8 cellular contexts compared by ENCODE assay signal in the genomic region with DNA sequence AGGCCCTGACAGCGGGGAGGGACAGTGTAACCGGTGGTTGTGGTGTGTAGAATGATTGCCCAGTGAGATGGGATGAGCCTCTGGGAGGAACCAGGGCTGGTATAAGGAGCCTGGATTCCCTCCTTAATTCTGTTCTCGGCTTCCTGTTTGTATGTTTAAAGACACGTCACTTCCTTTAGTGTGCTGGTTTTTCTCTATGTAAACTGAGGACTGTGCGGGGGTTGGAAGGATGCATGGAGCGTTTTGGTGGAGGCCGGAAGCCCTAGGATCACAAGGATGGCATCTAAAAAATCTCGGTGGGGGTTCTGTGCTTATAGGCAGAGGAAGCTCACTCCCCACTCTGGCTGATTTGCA. TPM values are rescaled to one million over a fixed set of nuclear protein-coding genes. Genes with fewer than 3 reads are reported as not detected.
DNase-seq lines count a peak whose midpoint lies in the region; ATAC-seq and TF ChIP-seq lines count a peak whose summit lies in the region.

No MANE protein-coding gene starts in this region.

- H3K36me3 Mint-ChIP-seq in activated T-cell treated with anti-CD3 and anti-CD28 coated beads, Interleukin-2, amount 50 U/mL, for 24 hours (ENCODE audit: low read depth) = peaks cover 60% of the 10 kb centered on the region

- H3K27me3 ChIP-seq in mammary epithelial cell (ENCODE audit: insufficient read depth, low read length) (no peaks in the 10 kb centered on the region), uterus (no peaks in the 10 kb centered on the region)

- DNase-seq in activated T-cell treated with anti-CD3 and anti-CD28 coated beads, Interleukin-2, amount 50 U/mL, for 24 hours = no peak
- DNase-seq in activated T-cell treated with anti-CD3 and anti-CD28 coated beads, Interleukin-2, amount 50 U/mL, for 1 hour = no peak
- DNase-seq in NB4 (ENCODE audit: low read depth) = peak; percentile 62
- DNase-seq in mammary epithelial cell = peak; percentile 28
- no peak for DNase-seq in lower leg skin (ENCODE audit: low spot score in 2 of 2)
- no peak for DNase-seq in uterus
- DNase-seq in GM10266 (ENCODE audit: extremely low spot score) = no peak

- no peak for ATAC-seq in GM18520 (IDR thresholded peaks at IDR 0.05; ENCODE audit: unreplicated experiment)

- H3K27ac Mint-ChIP-seq in activated T-cell treated with anti-CD3 and anti-CD28 coated beads, Interleukin-2, amount 50 U/mL, for 24 hours = peak overlapping the region; percentile 88

- H3K4me1 ChIP-seq in mammary epithelial cell (ENCODE audit: insufficient read depth, low read length) (peaks cover 27% of the 10 kb centered on the region), uterus (peaks cover 4 to 25% of the 10 kb centered on the region in 2 donors)

- in situ Hi-C loops in mammary epithelial cell (cut with MboI; ENCODE audit: low sequenced_read_pairs in 2 of 2) = no loop called here

- peak overlapping the region; percentile 87 for H2AFZ ChIP-seq in mammary epithelial cell (ENCODE audit: low read depth, low read length)

- peak overlapping the region; percentile 76 for H3K9ac ChIP-seq in mammary epithelial cell (ENCODE audit: insufficient read depth, low read length)

- 8% methylated on average over 6 of the region's 8 CpGs for WGBS in mammary epithelial cell (ENCODE audit: low coverage, missing lambda C conversion rate)
- WGBS in lower leg skin, 2 donors = 2 to 3% methylated on average over 8 of the region's 8 CpGs

- TF ChIP-seq POLR2A in NB4 (IDR thresholded peaks at IDR 0.05; ENCODE audit: extremely low read depth, insufficient read length) (no peak), lower leg skin (IDR thresholded peaks at IDR 0.05) (no peak), uterus (IDR thresholded peaks at IDR 0.05) (no peak)

- H3K79me2 ChIP-seq in mammary epithelial cell (ENCODE audit: insufficient read depth, low read length) = peaks cover 59% of the 10 kb centered on the region

- intact Hi-C loops in mammary epithelial cell (cut with micrococcal nuclease) (loop anchor here (2.0 kb wide), 1 partner anchor 16 kb away; a partner anchor contains a TSS), lower leg skin (cut with DNase I; ENCODE audit: low total_unique reads) (no loop called here), uterus (cut with DNase I; ENCODE audit: low total_unique reads) (no loop called here)

- CTCF ChIA-PET in mammary epithelial cell (lab: Charles Lee; ENCODE audit: low non-redundant PET) = interaction anchor here (0.7 kb wide), 1 partner anchor 150 kb away, joined by 3 read pairs; no protein-coding TSS in a partner anchor

- peak overlapping the region; percentile 96 for H3K4me3 ChIP-seq in NB4 (ENCODE audit: low read depth, low read length)
- H3K4me3 ChIP-seq in mammary epithelial cell (replicated peaks in 1 of 3; ENCODE audit: insufficient read depth in 1 of 3, low read depth in 2 of 3, low read length in 3 of 3) = peak overlapping the region; percentile 49 to 100 (median 76)
- peak overlapping the region; percentile 83 for H3K4me3 ChIP-seq in lower leg skin (ENCODE audit: low read depth, poor library complexity, severe bottlenecking)
- H3K4me3 ChIP-seq in uterus = peak overlapping the region; percentile 93 to 95

- H3K4me2 ChIP-seq in mammary epithelial cell (ENCODE audit: insufficient read depth, low read depth, low read length) = peak overlapping the region; percentile 91

- no TSS peak for BruUV-seq in mammary epithelial cell (replicated peaks; lab: Mats Ljungman, UMichigan)

- H3K27ac ChIP-seq in mammary epithelial cell (ENCODE audit: insufficient read depth, low read depth, low read length) (peak overlapping the region; percentile 67), uterus (peak overlapping the region; percentile 89 to 96)

- dilution Hi-C loops in mammary epithelial cell (cut with HindIII; ENCODE audit: low sequenced_read_pairs) = no loop called here

- H3K4me3 Mint-ChIP-seq in activated T-cell treated with anti-CD3 and anti-CD28 coated beads, Interleukin-2, amount 50 U/mL, for 24 hours = peak overlapping the region; percentile 84

- H3K36me3 ChIP-seq in mammary epithelial cell (ENCODE audit: insufficient read depth, low read length) = no peaks in the 10 kb centered on the region
- no peaks in the 10 kb centered on the region for H3K36me3 ChIP-seq in uterus

- no peaks in the 10 kb centered on the region for H3K9me3 Mint-ChIP-seq in activated T-cell treated with anti-CD3 and anti-CD28 coated beads, Interleukin-2, amount 50 U/mL, for 24 hours

- peaks cover 70% of the 10 kb centered on the region for H3K4me1 Mint-ChIP-seq in activated T-cell treated with anti-CD3 and anti-CD28 coated beads, Interleukin-2, amount 50 U/mL, for 24 hours (ENCODE audit: low read depth)

- H3K27me3 Mint-ChIP-seq in activated T-cell treated with anti-CD3 and anti-CD28 coated beads, Interleukin-2, amount 50 U/mL, for 24 hours = peaks cover 2% of the 10 kb centered on the region

- no peaks in the 10 kb centered on the region for H4K20me1 ChIP-seq in mammary epithelial cell (ENCODE audit: insufficient read depth, low read length)

- no peak for TF ChIP-seq CTCF in NB4 (IDR thresholded peaks at IDR 0.05; ENCODE audit: low read depth, low read length)
- TF ChIP-seq CTCF in mammary epithelial cell (conservative IDR thresholded peaks at IDR 0.05 in 1 of 2, IDR thresholded peaks at IDR 0.05 in 1 of 2; ENCODE audit: extremely low read depth in 1 of 2, insufficient read depth in 1 of 2, low read depth in 1 of 2, low read length in 2 of 2) = no peak
- TF ChIP-seq CTCF in lower leg skin (IDR thresholded peaks at IDR 0.05) = no peak
- no peak for TF ChIP-seq CTCF in uterus (IDR thresholded peaks at IDR 0.05)
- TF ChIP-seq CTCF in GM10266 (IDR thresholded peaks at IDR 0.05; ENCODE audit: control insufficient read depth, insufficient read depth, low read depth, missing control alignments) = no peak

- H3K9me3 ChIP-seq in mammary epithelial cell (replicated peaks; ENCODE audit: insufficient read depth, low read length) = no peaks in the 10 kb centered on the region
- H3K9me3 ChIP-seq in uterus = no peaks in the 10 kb centered on the region

RNA-seq across cellular contexts. Expression of a gene that starts 1.0 kb away (rescaled TPM):
- total RNA-seq in mammary epithelial cell (10 to 100 TPM; 15.0 to 44.6 TPM), lower leg skin (10 to 100 TPM; 19.7 to 31.0 (median 25.7) TPM), uterus (10 to 100 TPM in 3 of 4 donors, 1 to 10 TPM in 1; 1.8 to 30.8 (median 21.6) TPM)
- polyA plus RNA-seq in mammary epithelial cell = 59.9 TPM
- polyA minus RNA-seq in mammary epithelial cell = 49.3 TPM

RNA-seq across cellular contexts. Expression of a gene that starts 6.0 kb away (rescaled TPM):
- total RNA-seq in mammary epithelial cell (not detected), lower leg skin (not detected), uterus (under 1 TPM in 1 of 4 donors, not detected in 3; 0.35 TPM)
- not detected for polyA plus RNA-seq in mammary epithelial cell
- polyA minus RNA-seq in mammary epithelial cell = not detected

RNA-seq across cellular contexts. Expression of a gene that starts 15.0 kb away (rescaled TPM):
- total RNA-seq in mammary epithelial cell (10 to 100 TPM; 21.4 to 28.2 TPM), lower leg skin (10 to 100 TPM; 33.0 to 46.9 (median 40.1) TPM), uterus (10 to 100 TPM in 2 of 4 donors, 1 to 10 TPM in 2; 1.3 to 20.3 (median 8.5) TPM)
- polyA plus RNA-seq in mammary epithelial cell = 25.2 TPM
- polyA minus RNA-seq in mammary epithelial cell = 8.7 TPM

RNA-seq across cellular contexts. Expression of a gene that starts 38.5 kb away (rescaled TPM):
- total RNA-seq in mammary epithelial cell (under 1 TPM in 1 of 2 donors, not detected in 1; 0.33 TPM), lower leg skin (10 to 100 TPM; 10.7 to 24.1 (median 16.6) TPM), uterus (1 to 10 TPM in 2 of 4 donors, not detected in 2; 3.5 to 5.5 TPM)
- not detected for polyA plus RNA-seq in mammary epithelial cell
- not detected for polyA minus RNA-seq in mammary epithelial cell

Comparison
In these comparisons a context has a peak if more than half of its experiments do, and no peak if none do; other contexts are left out.
1. DNase-seq: peak in NB4 (single experiment) and mammary epithelial cell (single experiment); none in activated T-cell treated with anti-CD3 and anti-CD28 coated beads, Interleukin-2, amount 50 U/mL, for 24 hours (single experiment), activated T-cell treated with anti-CD3 and anti-CD28 coated beads, Interleukin-2, amount 50 U/mL, for 1 hour (single experiment), lower leg skin (0 of 2), uterus (0 of 2) and GM10266 (single experiment).
2. Peak in every context shown above with its lines, with median percentiles within 50 percentile points of each other: H3K4me3 ChIP-seq.